13 cellular contexts compared by ENCODE assay signal in genomic region chr3:45757141-45757540, GRCh38. TPM values are rescaled to one million over a fixed set of nuclear protein-coding genes. Genes with fewer than 3 reads are reported as not detected.
"Had no signal": no experiment of that assay in that cellular context is flagged by ENCODE, and none has a peak within 500 bp of the region (broad histone marks: within the 10 kb centered on the region; RNA-seq: fewer than 3 reads in every experiment).

No MANE protein-coding gene starts in this region.

RNA-seq across cellular contexts. Expression of gene SLC6A20, which starts 39.2 kb away (rescaled TPM):
- total RNA-seq: activated CD4-positive, alpha-beta memory T cell treated with anti-CD3 and anti-CD28 coated beads for 36 hours; activated CD4-positive, alpha-beta T cell treated with anti-CD3 and anti-CD28 coated beads for 36 hours; activated CD8-positive, alpha-beta T cell treated with anti-CD3 and anti-CD28 coated beads for 36 hours; activated naive CD4-positive, alpha-beta T cell treated with anti-CD3 and anti-CD28 coated beads for 36 hours; activated naive CD4-positive, alpha-beta T cell treated with anti-CD3 and anti-CD28 coated beads, Interleukin-2, amount 50 U/mL, for 72 hours; activated naive CD8-positive, alpha-beta T cell treated with anti-CD3 and anti-CD28 coated beads for 36 hours; activated T-cell treated with anti-CD3 and anti-CD28 coated beads, Interleukin-2, amount 50 U/mL, for 4 hours; activated T-cell treated with anti-CD3 and anti-CD28 coated beads, Interleukin-2, amount 50 U/mL, for 72 hours; activated T-helper 1 cell treated with anti-CD3 and anti-CD28 coated beads, Interleukin-12 subunit alpha, Interleukin-12 subunit beta, Interleukin-2, Interleukin-4 antibody, amounts not matched to agents 30 ng/mL and 10 ng/mL and 1 ng/mL, durations not matched to agents 14 hours and 24 hours and 36 hours; activated T-helper 17 cell treated with anti-CD3 and anti-CD28 coated beads, Interleukin-2, amount 50 U/mL, for 72 hours; astrocyte; T-helper 1 cell treated with Interleukin-12 subunit alpha and Interleukin-12 subunit beta and Interleukin-4 antibody, amounts not matched to agents 30 ng/mL and 1 ng/mL, for 36 hours; T-helper 2 cell treated with Interferon-gamma antibody and Interleukin-4, amounts not matched to agents 100 ng/mL and 5 ng/mL, for 36 hours had no signal
